In genomic region chr18:56233595-56233994, GRCh38 we compare ENCODE assay signal across 1 cellular context.
TF ChIP-seq lines count a peak whose summit lies in the region.

No MANE protein-coding gene starts in this region.

TF ChIP-seq in IMR-90, 13 proteins besides CTCF, POLR2A, EP300 and RAD21 (continued from another document):
- no peak for TF ChIP-seq CHD1 (IDR thresholded peaks at IDR 0.05; ENCODE audit: low read depth, low read length)
